16 cellular contexts compared by ENCODE assay signal in genomic region chr12:117494833-117495714, GRCh38.
DNase-seq lines count a peak whose midpoint lies in the region; ATAC-seq and TF ChIP-seq lines count a peak whose summit lies in the region.
"Had no signal": no experiment of that assay in that cellular context is flagged by ENCODE, and none has a peak within 500 bp of the region (broad histone marks: within the 10 kb centered on the region; RNA-seq: fewer than 3 reads in every experiment).

No MANE protein-coding gene starts in this region.

- no CpG with 5 or more reads among the region's 9 CpGs for WGBS in trophoblast cell (ENCODE audit: extremely low coverage, insufficient coverage, insufficient read length)

- H2BK12ac ChIP-seq in trophoblast cell (ENCODE audit: low read length) = no peak overlapping the region

- H3K4me1 ChIP-seq in PC-3 (ENCODE audit: insufficient read depth, low read length) = peaks cover 7% of the 10 kb centered on the region; the same call in 1 of the 2 replicates
- peaks cover 20% of the 10 kb centered on the region for H3K4me1 ChIP-seq in neural progenitor cell
- H3K4me1 ChIP-seq in effector memory CD4-positive, alpha-beta T cell (ENCODE audit: control insufficient read depth, insufficient read depth, low read length, poor library complexity, severe bottlenecking) = no peaks in the 10 kb centered on the region
- H3K4me1 ChIP-seq in trophoblast cell (ENCODE audit: control insufficient read depth in 1 of 2, insufficient read depth in 2 of 2, low read length in 2 of 2) = peaks cover 0 to 2% of the 10 kb centered on the region in 2 experiments
- H3K4me1 ChIP-seq: BLaER1 treated with 17β-estradiol and CSF1 and Interleukin-3, amounts not matched to agents 10 nM and 100 nM had no signal

- no peak overlapping the region for H3K14ac ChIP-seq in trophoblast cell (ENCODE audit: low read length)

- H3K23ac ChIP-seq in trophoblast cell (ENCODE audit: low read length) = no peak overlapping the region

- H3K4me3 ChIP-seq in PC-3 (ENCODE audit: low read length) = no peak overlapping the region
- H3K4me3 ChIP-seq in neural progenitor cell = no peak overlapping the region
- H3K4me3 ChIP-seq in effector memory CD4-positive, alpha-beta T cell (ENCODE audit: insufficient read depth, low read depth, low read length, poor library complexity, severe bottlenecking) = no peak overlapping the region
- H3K4me3 ChIP-seq in trophoblast cell (ENCODE audit: low read depth, low read length) = no peak overlapping the region
- H3K4me3 ChIP-seq: BLaER1 treated with 17β-estradiol and CSF1 and Interleukin-3, amounts not matched to agents 10 nM and 100 nM had no signal

- intact Hi-C loops in PC-3 (cut with micrococcal nuclease) = no loop called here
- intact Hi-C loops in activated CD4-positive, alpha-beta T cell treated with anti-CD3 and anti-CD28 coated beads for 36 hours (cut with DNase I, micrococcal nuclease) = no loop called here

- ATAC-seq in PC-3 (peak; percentile 59), GM19328 (IDR thresholded peaks at IDR 0.05; ENCODE audit: unreplicated experiment) (no peak)
- ATAC-seq in activated CD4-positive, alpha-beta T cell treated with anti-CD3 and anti-CD28 coated beads for 36 hours = no peak
- ATAC-seq: activated T-cell treated with anti-CD3 and anti-CD28 coated beads, Interleukin-2, amount 50 U/mL, for 72 hours; SK-N-SH treated with all-trans-retinoic acid at 6 μM for 48 hours; stimulated activated naive CD8-positive, alpha-beta T cell treated with anti-CD3 and anti-CD28 coated beads, Interleukin-15, Interleukin-2, amounts not matched to agents 100 U/mL and 50 U/mL, for 24 hours had no signal

- H3K27ac Mint-ChIP-seq in neural progenitor cell = peak overlapping the region; percentile 46
- H3K27ac Mint-ChIP-seq in activated CD4-positive, alpha-beta T cell treated with anti-CD3 and anti-CD28 coated beads for 36 hours = no peak overlapping the region
- H3K27ac Mint-ChIP-seq: activated T-cell treated with anti-CD3 and anti-CD28 coated beads, Interleukin-2, amount 50 U/mL, for 72 hours had no signal

- H2AK5ac ChIP-seq in trophoblast cell (ENCODE audit: low read length) = no peak overlapping the region

- H3K9me2 ChIP-seq in PC-3 (replicated peaks; ENCODE audit: low read length) = no peaks in the 10 kb centered on the region

- no peak overlapping the region for H3K18ac ChIP-seq in trophoblast cell (ENCODE audit: low read length)

- no peaks in the 10 kb centered on the region for H3K27me3 ChIP-seq in PC-3 (ENCODE audit: low read length)
- no peaks in the 10 kb centered on the region for H3K27me3 ChIP-seq in neural progenitor cell
- no peaks in the 10 kb centered on the region for H3K27me3 ChIP-seq in effector memory CD4-positive, alpha-beta T cell (replicated peaks; ENCODE audit: control insufficient read depth, insufficient read depth, low read length, poor library complexity, severe bottlenecking)
- H3K27me3 ChIP-seq in trophoblast cell (ENCODE audit: insufficient read depth, low read length) = no peaks in the 10 kb centered on the region
- H3K27me3 ChIP-seq: BLaER1 treated with 17β-estradiol and CSF1 and Interleukin-3, amounts not matched to agents 10 nM and 100 nM had no signal

- TF ChIP-seq CTCF in PC-3 (conservative IDR thresholded peaks at IDR 0.05; ENCODE audit: low read depth, low read length) (no peak), neural progenitor cell (IDR thresholded peaks at IDR 0.05) (no peak)

- H3K4me2 ChIP-seq in PC-3 (ENCODE audit: low read length) (no peak overlapping the region), neural progenitor cell (peak overlapping the region; percentile 5), trophoblast cell (ENCODE audit: low read length) (no peak overlapping the region)
- H3K4me2 ChIP-seq: BLaER1 treated with 17β-estradiol and CSF1 and Interleukin-3, amounts not matched to agents 10 nM and 100 nM; KMS-11 had no signal

- no peaks in the 10 kb centered on the region for H3K79me1 ChIP-seq in trophoblast cell (ENCODE audit: low read length)

- no peak overlapping the region for H4K8ac ChIP-seq in trophoblast cell (ENCODE audit: low read depth, low read length)

- no peaks in the 10 kb centered on the region for H3F3A ChIP-seq in PC-3 (ENCODE audit: low read length, unreplicated experiment)
- H3F3A ChIP-seq in neural progenitor cell (ENCODE audit: low read depth) = peaks cover 7% of the 10 kb centered on the region

- H3K4ac ChIP-seq in trophoblast cell (ENCODE audit: low read depth, low read length) = no peak overlapping the region

- H3K27ac ChIP-seq in PC-3 (ENCODE audit: low read length) = no peak overlapping the region
- peak overlapping the region; percentile 67 for H3K27ac ChIP-seq in neural progenitor cell
- no peak overlapping the region for H3K27ac ChIP-seq in effector memory CD4-positive, alpha-beta T cell (ENCODE audit: insufficient read depth, low read length, poor library complexity, severe bottlenecking)
- H3K27ac ChIP-seq in trophoblast cell (ENCODE audit: low read depth, low read length) = no peak overlapping the region
- H3K27ac ChIP-seq: BLaER1 treated with 17β-estradiol and CSF1 and Interleukin-3, amounts not matched to agents 10 nM and 100 nM; KMS-11 had no signal

- no peaks in the 10 kb centered on the region for H3K36me3 Mint-ChIP-seq in neural progenitor cell
- H3K36me3 Mint-ChIP-seq in activated CD4-positive, alpha-beta T cell treated with anti-CD3 and anti-CD28 coated beads for 36 hours (ENCODE audit: low read depth) = no peaks in the 10 kb centered on the region

- no TSS peak for BruUV-seq in PC-3 (replicated peaks; lab: Mats Ljungman, UMichigan)

- H3K9ac ChIP-seq in PC-3 (ENCODE audit: low read length) (no peak overlapping the region), neural progenitor cell (no peak overlapping the region), trophoblast cell (ENCODE audit: low read length) (no peak overlapping the region)
- H3K9ac ChIP-seq: BLaER1 treated with 17β-estradiol and CSF1 and Interleukin-3, amounts not matched to agents 10 nM and 100 nM; KMS-11 had no signal

- H2BK120ac ChIP-seq in trophoblast cell (ENCODE audit: insufficient read depth, low read length, poor library complexity) = no peak overlapping the region

- no peak overlapping the region for H4K12ac ChIP-seq in trophoblast cell (ENCODE audit: low read depth, low read length)

- CTCF ChIA-PET in PC-3 (lab: Charles Lee) = interaction anchor here (0.6 kb wide), 1 partner anchor 128 kb away, joined by 3 read pairs; no protein-coding TSS in a partner anchor
- CTCF ChIA-PET in activated CD4-positive, alpha-beta T cell treated with anti-CD3 and anti-CD28 coated beads for 36 hours (lab: Charles Lee) = no interaction called here

- no peaks in the 10 kb centered on the region for H3K79me2 ChIP-seq in PC-3 (ENCODE audit: low read length)
- H3K79me2 ChIP-seq in neural progenitor cell (ENCODE audit: low read depth) = no peaks in the 10 kb centered on the region
- no peaks in the 10 kb centered on the region for H3K79me2 ChIP-seq in trophoblast cell (ENCODE audit: control insufficient read depth, insufficient read depth, low read length, poor library complexity)

- H4K91ac ChIP-seq in trophoblast cell (ENCODE audit: low read depth, low read length) = no peak overlapping the region

- POLR2A ChIA-PET in PC-3 (lab: Charles Lee; ENCODE audit: unreplicated experiment) = interaction anchor here (0.6 kb wide), 1 partner anchor 89 kb away, joined by 4 read pairs; no protein-coding TSS in a partner anchor
- POLR2A ChIA-PET in activated CD4-positive, alpha-beta T cell treated with anti-CD3 and anti-CD28 coated beads for 36 hours (lab: Charles Lee) = no interaction called here

- H2AFZ ChIP-seq in PC-3 (ENCODE audit: low read length) (no peak overlapping the region), neural progenitor cell (replicated peaks) (no peak overlapping the region), trophoblast cell (ENCODE audit: insufficient read depth, low read length, poor library complexity) (no peak overlapping the region)

- H3K36me3 ChIP-seq in PC-3 (ENCODE audit: low read depth, low read length) (no peaks in the 10 kb centered on the region), neural progenitor cell (no peaks in the 10 kb centered on the region), trophoblast cell (ENCODE audit: control insufficient read depth in 1 of 2, insufficient read depth in 2 of 2, low read length in 2 of 2) (no peaks in the 10 kb centered on the region)
- no peaks in the 10 kb centered on the region for H3K36me3 ChIP-seq in effector memory CD4-positive, alpha-beta T cell (ENCODE audit: control insufficient read depth, insufficient read depth, low read length)
- H3K36me3 ChIP-seq: BLaER1 treated with 17β-estradiol and CSF1 and Interleukin-3, amounts not matched to agents 10 nM and 100 nM had no signal

- DNase-seq in DMS79 treated with DMSO at 0.1 percent for 48 hours (lab: John Stamatoyannopoulos, UW) (peak; percentile 92), NCI-H187 (lab: John Stamatoyannopoulos, UW) (peak; percentile 87 to 90), PC-3 (peak; percentile 53), neural progenitor cell (ENCODE audit: low spot score) (peak; percentile 13), trophoblast cell (no peak)
- DNase-seq in activated CD4-positive, alpha-beta T cell treated with anti-CD3 and anti-CD28 coated beads for 36 hours = no peak
- DNase-seq in effector memory CD4-positive, alpha-beta T cell = no peak
- DNase-seq: activated T-cell treated with anti-CD3 and anti-CD28 coated beads, Interleukin-2, amount 50 U/mL, for 72 hours; effector CD4-positive, alpha-beta T cell; foreskin melanocyte; stimulated activated CD4-positive, alpha-beta T cell treated with anti-CD3 and anti-CD28 coated beads, Interleukin-4, amount 100 ng/mL, for 1 hour; stimulated activated naive CD8-positive, alpha-beta T cell treated with anti-CD3 and anti-CD28 coated beads, Interleukin-15, Interleukin-2, amounts not matched to agents 100 U/mL and 50 U/mL, for 24 hours had no signal

- no peaks in the 10 kb centered on the region for H4K20me1 ChIP-seq in PC-3 (ENCODE audit: low read length)
- H4K20me1 ChIP-seq in neural progenitor cell (ENCODE audit: low read depth) = no peaks in the 10 kb centered on the region
- H4K20me1 ChIP-seq: BLaER1 treated with 17β-estradiol and CSF1 and Interleukin-3, amounts not matched to agents 10 nM and 100 nM had no signal

- no peaks in the 10 kb centered on the region for H3K9me3 ChIP-seq in PC-3 (ENCODE audit: low read length)
- no peaks in the 10 kb centered on the region for H3K9me3 ChIP-seq in neural progenitor cell (ENCODE audit: low read depth)
- H3K9me3 ChIP-seq in effector memory CD4-positive, alpha-beta T cell (ENCODE audit: control insufficient read depth, low read length) = no peaks in the 10 kb centered on the region
- H3K9me3 ChIP-seq in trophoblast cell (ENCODE audit: insufficient read depth, low read depth, low read length) = no peaks in the 10 kb centered on the region
- H3K9me3 ChIP-seq: BLaER1 treated with 17β-estradiol and CSF1 and Interleukin-3, amounts not matched to agents 10 nM and 100 nM had no signal

- H3K9me3 Mint-ChIP-seq in neural progenitor cell = peaks cover 2% of the 10 kb centered on the region
- no peaks in the 10 kb centered on the region for H3K9me3 Mint-ChIP-seq in activated CD4-positive, alpha-beta T cell treated with anti-CD3 and anti-CD28 coated beads for 36 hours (ENCODE audit: low read depth)
- H3K9me3 Mint-ChIP-seq: activated T-cell treated with anti-CD3 and anti-CD28 coated beads, Interleukin-2, amount 50 U/mL, for 72 hours had no signal

- no peak overlapping the region for H2BK5ac ChIP-seq in trophoblast cell (ENCODE audit: low read depth, low read length, poor library complexity)

- H3K27me3 Mint-ChIP-seq in neural progenitor cell (ENCODE audit: insufficient read depth, low read depth) = peaks cover 2% of the 10 kb centered on the region
- no peaks in the 10 kb centered on the region for H3K27me3 Mint-ChIP-seq in activated CD4-positive, alpha-beta T cell treated with anti-CD3 and anti-CD28 coated beads for 36 hours

- peaks cover 14% of the 10 kb centered on the region for H3K4me1 Mint-ChIP-seq in neural progenitor cell
- no peaks in the 10 kb centered on the region for H3K4me1 Mint-ChIP-seq in activated CD4-positive, alpha-beta T cell treated with anti-CD3 and anti-CD28 coated beads for 36 hours

- no peak overlapping the region for H3K4me3 Mint-ChIP-seq in neural progenitor cell
- H3K4me3 Mint-ChIP-seq in activated CD4-positive, alpha-beta T cell treated with anti-CD3 and anti-CD28 coated beads for 36 hours = no peak overlapping the region
- H3K4me3 Mint-ChIP-seq: activated T-cell treated with anti-CD3 and anti-CD28 coated beads, Interleukin-2, amount 50 U/mL, for 72 hours had no signal

Comparison
In these comparisons a context has a peak if more than half of its experiments do, and no peak if none do; other contexts are left out.
1. DNase-seq: peak in DMS79 treated with DMSO at 0.1 percent for 48 hours (single experiment), NCI-H187 (2 of 2), PC-3 (single experiment) and neural progenitor cell (single experiment); none in activated CD4-positive, alpha-beta T cell treated with anti-CD3 and anti-CD28 coated beads for 36 hours (single experiment), effector memory CD4-positive, alpha-beta T cell (0 of 3) and trophoblast cell (0 of 2).